24 cellular contexts compared by ENCODE assay signal in genomic region chr7:158735935-158736334, GRCh38. TPM values are rescaled to one million over a fixed set of nuclear protein-coding genes. Genes with fewer than 3 reads are reported as not detected.
DNase-seq lines count a peak whose midpoint lies in the region; ATAC-seq, FAIRE-seq and TF ChIP-seq lines count a peak whose summit lies in the region.
"Had no signal": no experiment of that assay in that cellular context is flagged by ENCODE, and none has a peak within 500 bp of the region (broad histone marks: within the 10 kb centered on the region; RNA-seq: fewer than 3 reads in every experiment).

No MANE protein-coding gene starts in this region.

- H3K23ac ChIP-seq in trophoblast cell (ENCODE audit: low read length) = no peak overlapping the region

- SMC1A ChIA-PET in GM12878 (lab: Charles Lee; ENCODE audit: uncharacterized antibody, unreplicated experiment) = no interaction called here

- H4K8ac ChIP-seq in trophoblast cell (ENCODE audit: low read depth, low read length) = no peak overlapping the region

- no peak for ATAC-seq in CD8-positive, alpha-beta T cell
- no peak for ATAC-seq in GM12878
- no peak for ATAC-seq in sciatic nerve
- ATAC-seq: Right ventricle myocardium inferior had no signal

- no peak overlapping the region for H3K14ac ChIP-seq in trophoblast cell (ENCODE audit: low read length)

- H3K4me1 Mint-ChIP-seq in CD8-positive, alpha-beta T cell (ENCODE audit: low read depth) = no peaks in the 10 kb centered on the region
- H3K4me1 Mint-ChIP-seq: B cell, IgD-negative memory B cell had no signal

- H2AFZ ChIP-seq in GM12878 (ENCODE audit: control insufficient read depth, low read depth, low read length) (no peak overlapping the region), trophoblast cell (ENCODE audit: insufficient read depth, low read length, poor library complexity) (no peak overlapping the region)
- H2AFZ ChIP-seq: GM23248 had no signal

- H3K79me1 ChIP-seq in trophoblast cell (ENCODE audit: low read length) = no peaks in the 10 kb centered on the region

- H2BK12ac ChIP-seq in trophoblast cell (ENCODE audit: low read length) = no peak overlapping the region

- TF ChIP-seq RAD21 in GM12878 (IDR thresholded peaks at IDR 0.05; ENCODE audit: insufficient read depth, low read depth, low read length) = no peak

- H2AK5ac ChIP-seq in trophoblast cell (ENCODE audit: low read length) = no peak overlapping the region

- CTCF ChIA-PET in CD8-positive, alpha-beta T cell (lab: Charles Lee) = no interaction called here
- CTCF ChIA-PET in GM12878 (lab: Yijun Ruan, JAX) = no interaction called here

- no peaks in the 10 kb centered on the region for H4K20me1 ChIP-seq in GM12878 (ENCODE audit: control insufficient read depth, insufficient read depth)

- H3K27me3 Mint-ChIP-seq in CD8-positive, alpha-beta T cell (ENCODE audit: low read depth) = no peaks in the 10 kb centered on the region
- H3K27me3 Mint-ChIP-seq: B cell; CD4-positive, CD25-positive, alpha-beta regulatory T cell; IgD-negative memory B cell had no signal

- H3K27me3 ChIP-seq in CD8-positive, alpha-beta T cell (ENCODE audit: insufficient read depth, low read length) = no peaks in the 10 kb centered on the region
- H3K27me3 ChIP-seq in GM12878 (replicated peaks in 1 of 2; ENCODE audit: control insufficient read depth in 2 of 2, insufficient read depth in 2 of 2, low read length in 1 of 2) = no peaks in the 10 kb centered on the region
- no peaks in the 10 kb centered on the region for H3K27me3 ChIP-seq in trophoblast cell (ENCODE audit: insufficient read depth, low read length)
- H3K27me3 ChIP-seq: MG63 had no signal

- no peak for FAIRE-seq in GM12878 (lab: Jason Lieb, UNC)
- FAIRE-seq: HTR-8/SVneo, RCC 7860 had no signal

- H3K4me2 ChIP-seq in GM12878 (ENCODE audit: control insufficient read depth, insufficient read depth) (no peak overlapping the region), trophoblast cell (ENCODE audit: low read length) (no peak overlapping the region)

- H3K36me3 ChIP-seq in CD8-positive, alpha-beta T cell (ENCODE audit: insufficient read depth, low read length) = peaks cover 49% of the 10 kb centered on the region
- H3K36me3 ChIP-seq in GM12878 (ENCODE audit: control insufficient read depth in 2 of 2, insufficient read depth in 2 of 2, low read length in 1 of 2) (peaks cover 6 to 24% of the 10 kb centered on the region in 2 experiments), trophoblast cell (ENCODE audit: control insufficient read depth in 1 of 2, insufficient read depth in 2 of 2, low read length in 2 of 2) (peaks cover 44 to 56% of the 10 kb centered on the region in 2 experiments)

- H3K4me3 ChIP-seq in CD8-positive, alpha-beta T cell (ENCODE audit: low read depth, low read length) = no peak overlapping the region
- no peak overlapping the region for H3K4me3 ChIP-seq in GM12878
- H3K4me3 ChIP-seq in trophoblast cell (ENCODE audit: low read depth, low read length) = no peak overlapping the region
- H3K4me3 ChIP-seq: GM23248, MG63 had no signal

- BruUV-seq in GM12878 (replicated peaks; lab: Mats Ljungman, UMichigan) = no TSS peak

- H2BK5ac ChIP-seq in trophoblast cell (ENCODE audit: low read depth, low read length, poor library complexity) = no peak overlapping the region

- no peak overlapping the region for H3K4me3 Mint-ChIP-seq in CD8-positive, alpha-beta T cell
- H3K4me3 Mint-ChIP-seq: B cell; CD4-positive, CD25-positive, alpha-beta regulatory T cell; IgD-negative memory B cell had no signal

- H3K36me3 Mint-ChIP-seq in CD8-positive, alpha-beta T cell = peaks cover 85% of the 10 kb centered on the region

- H2BK120ac ChIP-seq in trophoblast cell (ENCODE audit: insufficient read depth, low read length, poor library complexity) = no peak overlapping the region

- peak overlapping the region; percentile 7 for H3K27ac Mint-ChIP-seq in CD8-positive, alpha-beta T cell
- H3K27ac Mint-ChIP-seq: B cell had no signal

- 94% methylated on average over 12 of the region's 12 CpGs for WGBS in GM12878 (ENCODE audit: insufficient coverage, insufficient replicate concordance, low lambda C conversion rate, missing lambda C conversion rate)
- no CpG with 5 or more reads among the region's 12 CpGs for WGBS in trophoblast cell (ENCODE audit: extremely low coverage, insufficient coverage, insufficient read length)

- RAD21 ChIA-PET in GM12878 (lab: Charles Lee; ENCODE audit: unreplicated experiment) = no interaction called here

- intact Hi-C loops in CD8-positive, alpha-beta T cell (cut with DNase I, micrococcal nuclease) = no loop called here
- intact Hi-C loops in GM12878 (cut with micrococcal nuclease; ENCODE audit: unreplicated experiment) = no loop called here
- intact Hi-C loops in sciatic nerve (cut with DNase I) = no loop called here

- H3K4ac ChIP-seq in trophoblast cell (ENCODE audit: low read depth, low read length) = no peak overlapping the region

- in situ Hi-C loops in GM12878 (cut with MboI) = no loop called here

- no peak overlapping the region for H3K27ac ChIP-seq in CD8-positive, alpha-beta T cell (ENCODE audit: low read depth, low read length)
- H3K27ac ChIP-seq in GM12878 (ENCODE audit: control insufficient read depth, insufficient read depth) (no peak overlapping the region), trophoblast cell (ENCODE audit: low read depth, low read length) (no peak overlapping the region)
- H3K27ac ChIP-seq: GM23248 had no signal

- peak; percentile 26 for DNase-seq in activated CD8-positive, alpha-beta memory T cell treated with anti-CD3 and anti-CD28 coated beads for 24 hours
- DNase-seq in activated CD8-positive, alpha-beta memory T cell treated with anti-CD3 and anti-CD28 coated beads, Interleukin-2, amount 50 U/mL, for 48 hours = no peak
- no peak for DNase-seq in CD8-positive, alpha-beta T cell
- no peak for DNase-seq in GM12878 (ENCODE audit: low read depth, low spot score)
- peak; percentile 80 to 93 for DNase-seq in trophoblast cell
- DNase-seq in NOMO-1 treated with DMSO at 0.1 percent for 48 hours (lab: John Stamatoyannopoulos, UW; ENCODE audit: unreplicated experiment) = no peak
- DNase-seq in sciatic nerve (ENCODE audit: low spot score) = no peak
- DNase-seq: Caco-2; CD4-positive, CD25-positive, alpha-beta regulatory T cell; GDM1; GM23248; HCEC 1CT; Kasumi-1; MG63; NCI-H1048; NCI-H1436; NCI-H1930; NCI-H345; NCI-H526 had no signal

- no peak overlapping the region for H4K91ac ChIP-seq in trophoblast cell (ENCODE audit: low read depth, low read length)

- TF ChIP-seq POLR2A in GM12878 (IDR thresholded peaks at IDR 0.05; ENCODE audit: low read depth, low read length) = 0 out of 2 replicates have a peak, but pooled peaks have one; percentile 34

- TF ChIP-seq EP300 in GM12878 (IDR thresholded peaks at IDR 0.05; ENCODE audit: borderline replicate concordance in 1 of 2, control insufficient read depth in 1 of 2, low read depth in 2 of 2, low read length in 2 of 2) = no peak

- no peaks in the 10 kb centered on the region for H3K9me3 Mint-ChIP-seq in CD8-positive, alpha-beta T cell
- H3K9me3 Mint-ChIP-seq: CD4-positive, CD25-positive, alpha-beta regulatory T cell; IgD-negative memory B cell had no signal

- no peak for TF ChIP-seq CTCF in CD8-positive, alpha-beta T cell (IDR thresholded peaks at IDR 0.05)
- no peak for TF ChIP-seq CTCF in GM12878 (IDR thresholded peaks at IDR 0.05 in 2 of 3, conservative IDR thresholded peaks at IDR 0.05 in 1 of 3; ENCODE audit: control insufficient read depth in 2 of 3, extremely low read depth in 1 of 3, insufficient read depth in 1 of 3, low read depth in 3 of 3, low read length in 3 of 3)

- POLR2A ChIA-PET in CD8-positive, alpha-beta T cell (lab: Charles Lee) = interaction anchor here (0.5 kb wide), 1 partner anchor 17 kb away, joined by 3 read pairs; no protein-coding TSS in a partner anchor
- POLR2A ChIA-PET in GM12878 (lab: Charles Lee) = no interaction called here

- H3K9me3 ChIP-seq in CD8-positive, alpha-beta T cell (ENCODE audit: low read length) = no peaks in the 10 kb centered on the region
- H3K9me3 ChIP-seq in GM12878 (replicated peaks; ENCODE audit: control insufficient read depth, insufficient read depth, low read length) = no peaks in the 10 kb centered on the region
- H3K9me3 ChIP-seq in trophoblast cell (ENCODE audit: insufficient read depth, low read depth, low read length) = peaks cover 2% of the 10 kb centered on the region
- H3K9me3 ChIP-seq: Caco-2, MG63 had no signal

- H3K79me2 ChIP-seq in GM12878 (ENCODE audit: control insufficient read depth, insufficient read depth, low read length) (no peaks in the 10 kb centered on the region), trophoblast cell (ENCODE audit: control insufficient read depth, insufficient read depth, low read length, poor library complexity) (no peaks in the 10 kb centered on the region)

- no peak overlapping the region for H3K9ac ChIP-seq in GM12878 (ENCODE audit: control insufficient read depth, insufficient read depth, low read length)
- no peak overlapping the region for H3K9ac ChIP-seq in trophoblast cell (ENCODE audit: low read length)
- H3K9ac ChIP-seq: GM23248 had no signal

- no peak overlapping the region for H3K18ac ChIP-seq in trophoblast cell (ENCODE audit: low read length)

- H3K4me1 ChIP-seq in CD8-positive, alpha-beta T cell (ENCODE audit: insufficient read depth, low read length) = no peaks in the 10 kb centered on the region
- H3K4me1 ChIP-seq in GM12878 (ENCODE audit: control insufficient read depth, insufficient read depth, low read length) = no peaks in the 10 kb centered on the region
- peaks cover 0 to 5% of the 10 kb centered on the region in 2 experiments for H3K4me1 ChIP-seq in trophoblast cell (ENCODE audit: control insufficient read depth in 1 of 2, insufficient read depth in 2 of 2, low read length in 2 of 2)
- H3K4me1 ChIP-seq: Caco-2 had no signal

- no peak overlapping the region for H4K12ac ChIP-seq in trophoblast cell (ENCODE audit: low read depth, low read length)

RNA-seq across cellular contexts. Expression of gene NCAPG2, which starts 31.3 kb away (rescaled TPM):
- total RNA-seq in CD8-positive, alpha-beta T cell = 1 to 10 TPM; 3.2 to 4.5 TPM
- 56.7 and 59.9 TPM in 2 replicates for total RNA-seq in GM12878 (2013; cell fraction: nucleolus; rRNA removed)
- total RNA-seq in GM12878 (2014; rRNA removed) = 36.1 and 36.9 TPM in 2 replicates
- total RNA-seq in GM12878 (2014; rRNA removed; fragmentation: Illumina TruSeq; extraction: Trizol) = 48.2 and 48.6 TPM in 2 replicates
- 67.2 and 78.2 TPM in 2 replicates for total RNA-seq in GM12878 (2021)
- 18.6 TPM for polyA plus RNA-seq in GM12878 (2011; ENCODE audit: low read depth)
- 44.0 and 56.1 TPM in 2 replicates for polyA plus RNA-seq in GM12878 (2011; rRNA removed)
- 37.0 and 37.2 TPM in 2 replicates for polyA plus RNA-seq in GM12878 (2011; cell fraction: cytosol; rRNA removed)
- 37.7 and 50.7 TPM in 2 replicates for polyA plus RNA-seq in GM12878 (2011; cell fraction: nucleus; rRNA removed)
- polyA plus RNA-seq in GM12878 (2012) = 24.4 and 28.3 TPM in 2 replicates
- polyA plus RNA-seq in GM12878 (2014; fragmentation: Illumina TruSeq; extraction: Trizol) = 52.9 and 56.3 TPM in 2 replicates
- 10 to 100 TPM; 11.2 to 27.9 TPM for polyA plus RNA-seq in GM12878 (2014; fragmentation: Nextera tagmentation; extraction: Ambion mirVana)
- 46.4 and 49.9 TPM in 2 replicates for polyA plus RNA-seq in GM12878 (2014; rRNA removed)
- polyA plus RNA-seq in GM12878 (2016; fragmentation: Nextera tagmentation; extraction: Ambion mirVana) = 10 to 100 TPM; 68.9 to 74.0 TPM
- polyA minus RNA-seq in GM12878 (2011; rRNA and poly(A)+ RNA removed) = 107 and 117 TPM in 2 replicates
- polyA minus RNA-seq in GM12878 (2011; cell fraction: cytosol; rRNA and poly(A)+ RNA removed) = 18.9 and 23.1 TPM in 2 replicates
- polyA minus RNA-seq in GM12878 (2011; cell fraction: nucleus; rRNA and poly(A)+ RNA removed) = 42.8 and 70.3 TPM in 2 replicates
- 19.4 and 19.7 TPM in 2 replicates for polyA plus RNA-seq in trophoblast cell (2013)
- 11.7 TPM for total RNA-seq in sciatic nerve

Comparison
In these comparisons a context has a peak if more than half of its experiments do, and no peak if none do; other contexts are left out.
1. DNase-seq: peak in activated CD8-positive, alpha-beta memory T cell treated with anti-CD3 and anti-CD28 coated beads for 24 hours (single experiment) and trophoblast cell (2 of 2); none in activated CD8-positive, alpha-beta memory T cell treated with anti-CD3 and anti-CD28 coated beads, Interleukin-2, amount 50 U/mL, for 48 hours (single experiment), CD8-positive, alpha-beta T cell (0 of 7), GM12878 (single experiment), NOMO-1 treated with DMSO at 0.1 percent for 48 hours (single experiment) and sciatic nerve (single experiment).